Comparison of ENCODE assay signal across 1 cellular context in genomic region chr1:1353389-1354151, GRCh38.
TF ChIP-seq lines count a peak whose summit lies in the region.

No MANE protein-coding gene starts in this region.

TF ChIP-seq in HEK293, 187 proteins besides CTCF, POLR2A, EP300 and RAD21 (continued from another document and continues in another):
- no peak for TF ChIP-seq ATF2 (tag by site-specific recombination; IDR thresholded peaks at IDR 0.05; ENCODE audit: low read depth)
- no peak for TF ChIP-seq ZNF580 (tag by site-specific recombination; IDR thresholded peaks at IDR 0.05)
- TF ChIP-seq KLF8 (tag by site-specific recombination; IDR thresholded peaks at IDR 0.05), result peak; percentile 58; the same call in 1 of the 2 replicates
- TF ChIP-seq ZBTB10 (tag by site-specific recombination; IDR thresholded peaks at IDR 0.05), result no peak
- no peak for TF ChIP-seq ZNF354C (tag by site-specific recombination; IDR thresholded peaks at IDR 0.05; ENCODE audit: borderline replicate concordance, low read depth)
- no peak for TF ChIP-seq ZNF26 (tag by site-specific recombination; IDR thresholded peaks at IDR 0.05)
- TF ChIP-seq ZNF302 (tag by site-specific recombination; IDR thresholded peaks at IDR 0.05; ENCODE audit: low read depth), result no peak
- no peak; the same call in none of the 2 replicates for TF ChIP-seq SP7 (tag by site-specific recombination; IDR thresholded peaks at IDR 0.05)
- no peak for TF ChIP-seq ZEB2 (tag by site-specific recombination; IDR thresholded peaks at IDR 0.05)
- no peak for TF ChIP-seq KLF7 (tag by site-specific recombination; IDR thresholded peaks at IDR 0.05; ENCODE audit: borderline replicate concordance)
- no peak for TF ChIP-seq ZNF623 (tag by site-specific recombination; IDR thresholded peaks at IDR 0.05)
- TF ChIP-seq SP3 (tag by site-specific recombination; IDR thresholded peaks at IDR 0.05), result no peak
- TF ChIP-seq ZNF280C (tag by site-specific recombination; IDR thresholded peaks at IDR 0.05), result no peak
- TF ChIP-seq PATZ1 (tag by site-specific recombination; IDR thresholded peaks at IDR 0.05), result peak; percentile 94
- TF ChIP-seq ZNF48 (tag by site-specific recombination; IDR thresholded peaks at IDR 0.05), result no peak
- TF ChIP-seq ZBTB17 (tag by site-specific recombination; IDR thresholded peaks at IDR 0.05), result no peak
- no peak for TF ChIP-seq ZNF692 (tag by site-specific recombination; IDR thresholded peaks at IDR 0.05)
- peak; percentile 72 for TF ChIP-seq EGR2 (tag by site-specific recombination; IDR thresholded peaks at IDR 0.05; ENCODE audit: low read depth)
- no peak for TF ChIP-seq ZNF621 (tag by site-specific recombination; IDR thresholded peaks at IDR 0.05)
- TF ChIP-seq ZNF513 (tag by site-specific recombination; IDR thresholded peaks at IDR 0.05), result no peak
- TF ChIP-seq ZNF211 (tag by site-specific recombination; IDR thresholded peaks at IDR 0.05; ENCODE audit: low read depth), result no peak
- TF ChIP-seq OSR2 (tag by site-specific recombination; IDR thresholded peaks at IDR 0.05), result no peak; the same call in 1 of the 2 replicates
- no peak for TF ChIP-seq ZBTB1 (tag by site-specific recombination; IDR thresholded peaks at IDR 0.05)
- 0 out of 2 replicates have a peak, but pooled peaks have one; percentile 30 for TF ChIP-seq ZNF610 (tag by site-specific recombination; IDR thresholded peaks at IDR 0.05; ENCODE audit: borderline replicate concordance)
- TF ChIP-seq ZNF548 (tag by site-specific recombination; IDR thresholded peaks at IDR 0.05), result no peak
- no peak for TF ChIP-seq ZBTB49 (tag by site-specific recombination; IDR thresholded peaks at IDR 0.05; ENCODE audit: low read depth)
- TF ChIP-seq ZFP41 (tag by site-specific recombination; IDR thresholded peaks at IDR 0.05; ENCODE audit: borderline replicate concordance), result no peak
- TF ChIP-seq ZNF366 (tag by site-specific recombination; conservative IDR thresholded peaks at IDR 0.05), result no peak
- TF ChIP-seq ZXDB (tag by site-specific recombination; IDR thresholded peaks at IDR 0.05), result peak; percentile 49
- no peak for TF ChIP-seq ZNF747 (tag by site-specific recombination; IDR thresholded peaks at IDR 0.05)
- TF ChIP-seq ZFP3 (tag by site-specific recombination; IDR thresholded peaks at IDR 0.05; ENCODE audit: low read depth), result no peak
- TF ChIP-seq ZNF324 (tag by site-specific recombination; IDR thresholded peaks at IDR 0.05), result no peak
- TF ChIP-seq ZNF571 (tag by site-specific recombination; IDR thresholded peaks at IDR 0.05), result no peak
- no peak for TF ChIP-seq ZNF18 (tag by site-specific recombination; IDR thresholded peaks at IDR 0.05)
- TF ChIP-seq YY1 (tag by site-specific recombination; IDR thresholded peaks at IDR 0.05), result no peak
- TF ChIP-seq ZNF157 (tag by site-specific recombination; IDR thresholded peaks at IDR 0.05), result no peak
- TF ChIP-seq ZNF785 (tag by site-specific recombination; IDR thresholded peaks at IDR 0.05), result no peak
- TF ChIP-seq ZNF280D (tag by site-specific recombination; IDR thresholded peaks at IDR 0.05), result no peak
- no peak for TF ChIP-seq YY2 (tag by site-specific recombination; IDR thresholded peaks at IDR 0.05)
